8 cellular contexts compared by ENCODE assay signal in genomic region chr11:65420506-65421203, GRCh38. TPM values are rescaled to one million over a fixed set of nuclear protein-coding genes. Genes with fewer than 3 reads are reported as not detected.
A peak's percentile ranks its signal among the peaks of the same experiment; 100 is the strongest.
DNase-seq lines count a peak whose midpoint lies in the region; ATAC-seq and TF ChIP-seq lines count a peak whose summit lies in the region.

No MANE protein-coding gene starts in this region.

- H3K9me3 ChIP-seq in heart right ventricle (no peaks in the 10 kb centered on the region), mucosa of rectum (ENCODE audit: control insufficient read depth in 2 of 2, low read length in 2 of 2) (no peaks in the 10 kb centered on the region)

- intact Hi-C loops in heart right ventricle (cut with DNase I) = loop anchor here in 5 of 10 donors (1.0 to 5.0 kb wide), 4 partner anchors 76 to 82 kb away; partner anchors contain the start of gene MALAT1 (in 1 of the 5)
- intact Hi-C loops in left cardiac atrium (cut with DNase I) = loop anchor here in 1 of 2 donors (5.0 kb wide), 1 partner anchor 52 kb away; no protein-coding TSS in a partner anchor

- H3K27ac ChIP-seq in heart right ventricle (peak overlapping the region; percentile 99 to 100 (median 100)), brain microvascular endothelial cell (peak overlapping the region; percentile 100), mucosa of rectum (ENCODE audit: low read depth in 2 of 2, low read length in 2 of 2) (peak overlapping the region; percentile 100)

- ATAC-seq in heart right ventricle = no peak
- no peak for ATAC-seq in left cardiac atrium
- ATAC-seq in HG02759 (IDR thresholded peaks at IDR 0.05; ENCODE audit: unreplicated experiment) = no peak
- ATAC-seq in HG02642 (IDR thresholded peaks at IDR 0.05; ENCODE audit: poor library complexity, unreplicated experiment) = no peak

- no peak for DNase-seq in heart right ventricle
- no peak for DNase-seq in left cardiac atrium
- DNase-seq in brain microvascular endothelial cell = no peak
- DNase-seq in globus pallidus (ENCODE audit: low spot score) = no peak
- no peak for DNase-seq in H7

- H3K27me3 ChIP-seq in heart right ventricle = no peaks in the 10 kb centered on the region
- no peaks in the 10 kb centered on the region for H3K27me3 ChIP-seq in brain microvascular endothelial cell (replicated peaks)
- no peaks in the 10 kb centered on the region for H3K27me3 ChIP-seq in mucosa of rectum (ENCODE audit: control insufficient read depth in 2 of 2, insufficient read depth in 2 of 2, low read length in 2 of 2)
- H3K27me3 ChIP-seq in H7 (ENCODE audit: control insufficient read depth, insufficient read depth, low read length) = no peaks in the 10 kb centered on the region

- H3K9ac ChIP-seq in mucosa of rectum (ENCODE audit: low read depth in 1 of 2, low read length in 2 of 2) = peak overlapping the region; percentile 96 to 100

- TF ChIP-seq CTCF in heart right ventricle (IDR thresholded peaks at IDR 0.05) (no peak), brain microvascular endothelial cell (IDR thresholded peaks at IDR 0.05; ENCODE audit: low read depth, low read length, missing control alignments) (no peak)

- peaks cover 0 to 26% (median 7%) of the 10 kb centered on the region in 9 donors for H3K36me3 ChIP-seq in heart right ventricle
- peaks cover 29% of the 10 kb centered on the region for H3K36me3 ChIP-seq in brain microvascular endothelial cell (replicated peaks)
- peaks cover 9 to 18% of the 10 kb centered on the region in 2 donors for H3K36me3 ChIP-seq in mucosa of rectum (ENCODE audit: control insufficient read depth in 2 of 2, insufficient read depth in 2 of 2, low read length in 2 of 2)
- no peaks in the 10 kb centered on the region; the same call in 1 of the 2 replicates for H3K36me3 ChIP-seq in H7 (replicated peaks; ENCODE audit: control insufficient read depth, insufficient read depth, low read length)

- H3K4me1 ChIP-seq in heart right ventricle = peaks cover 37 to 63% (median 59%) of the 10 kb centered on the region in 9 donors
- peaks cover 59 to 60% of the 10 kb centered on the region in 2 donors for H3K4me1 ChIP-seq in mucosa of rectum (ENCODE audit: control insufficient read depth in 2 of 2, insufficient read depth in 2 of 2, low read length in 2 of 2)

- H3K4me3 ChIP-seq in heart right ventricle (peak overlapping the region in 9 of 10 donors; percentile 61 to 96 (median 90)), brain microvascular endothelial cell (ENCODE audit: low read depth, low read length) (peak overlapping the region; percentile 15), mucosa of rectum (ENCODE audit: low read length in 2 of 2) (peak overlapping the region; percentile 73 to 96), H7 (ENCODE audit: insufficient read depth, low read depth, low read length) (no peak overlapping the region)

- 42 to 43% methylated on average over 6 of the region's 6 CpGs for WGBS in heart right ventricle, 2 donors

- in situ Hi-C loops in brain microvascular endothelial cell (cut with HindIII; ENCODE audit: low pct_ligation_motif_present, low sequenced_read_pairs) = loop anchor here (5.0 kb wide), 1 partner anchor 77 kb away; the partner anchor contains the start of gene MALAT1

RNA-seq across cellular contexts. Expression of gene NEAT1, which starts 1.9 kb away (rescaled TPM):
- total RNA-seq in heart right ventricle = 100 to 1,000 TPM; 284 to 808 (median 432) TPM
- polyA plus RNA-seq in heart right ventricle = 1,000 to 10,000 TPM in 1 of 2 donors, 100 to 1,000 TPM in 1; 103 to 1,899 TPM
- 100 to 1,000 TPM; 405 to 657 TPM for total RNA-seq in left cardiac atrium
- 6.4 and 10.6 TPM in 2 replicates for total RNA-seq in H7 (2014; rRNA removed; shearing (Covaris generic))

RNA-seq across cellular contexts. Expression of gene FRMD8, which starts 34.2 kb away (rescaled TPM):
- 10 to 100 TPM in 6 of 10 donors, 1 to 10 TPM in 4; 6.0 to 16.9 (median 12.2) TPM for total RNA-seq in heart right ventricle
- 10 to 100 TPM in 1 of 2 donors, 1 to 10 TPM in 1; 9.9 to 12.9 TPM for polyA plus RNA-seq in heart right ventricle
- 10 to 100 TPM; 13.4 to 21.5 TPM for total RNA-seq in left cardiac atrium
- total RNA-seq in H7 (2014; rRNA removed; shearing (Covaris generic)) = 24.5 and 37.1 TPM in 2 replicates

RNA-seq across cellular contexts. Expression of gene SLC25A45, which starts 38.2 kb away (rescaled TPM):
- 10 to 100 TPM in 1 of 10 donors, 1 to 10 TPM in 9; 4.6 to 12.2 (median 8.3) TPM for total RNA-seq in heart right ventricle
- polyA plus RNA-seq in heart right ventricle = 10 to 100 TPM in 1 of 2 donors, 1 to 10 TPM in 1; 3.1 to 10.7 TPM
- 1 to 10 TPM; 4.1 to 7.2 TPM for total RNA-seq in left cardiac atrium
- total RNA-seq in H7 (2014; rRNA removed; shearing (Covaris generic)) = 0.73 and 0.81 TPM in 2 replicates

Comparison
In these comparisons a context has a peak if more than half of its experiments do, and no peak if none do; other contexts are left out.
1. RNA of gene NEAT1, which starts 1.9 kb away (total RNA-seq): 405 to 657 TPM in left cardiac atrium and 284 to 808 TPM in heart right ventricle; 6.4 to 10.6 TPM in H7; every median in the first group is over 10 times any median in the second.
2. Peak in every context shown above with its lines, with median percentiles within 50 percentile points of each other: H3K27ac ChIP-seq.